In genomic region chr21:42000908-42001307, GRCh38 we compare ENCODE assay signal across 3 cellular contexts.
TF ChIP-seq lines count a peak whose summit lies in the region.

No MANE protein-coding gene starts in this region.

TF ChIP-seq in HEK293, 187 proteins besides CTCF, POLR2A, EP300 and RAD21:
- TF ChIP-seq ZXDB (tag by site-specific recombination; IDR thresholded peaks at IDR 0.05) (0 out of 2 replicates have a peak, but pooled peaks have one; percentile 12), ZNF366 (tag by site-specific recombination; conservative IDR thresholded peaks at IDR 0.05) (no peak), ZNF701 (tag by site-specific recombination; IDR thresholded peaks at IDR 0.05) (no peak), ZNF677 (tag by site-specific recombination; IDR thresholded peaks at IDR 0.05) (0 out of 2 replicates have a peak, but pooled peaks have one; percentile 12)
- TF ChIP-seq, protein P1, sequence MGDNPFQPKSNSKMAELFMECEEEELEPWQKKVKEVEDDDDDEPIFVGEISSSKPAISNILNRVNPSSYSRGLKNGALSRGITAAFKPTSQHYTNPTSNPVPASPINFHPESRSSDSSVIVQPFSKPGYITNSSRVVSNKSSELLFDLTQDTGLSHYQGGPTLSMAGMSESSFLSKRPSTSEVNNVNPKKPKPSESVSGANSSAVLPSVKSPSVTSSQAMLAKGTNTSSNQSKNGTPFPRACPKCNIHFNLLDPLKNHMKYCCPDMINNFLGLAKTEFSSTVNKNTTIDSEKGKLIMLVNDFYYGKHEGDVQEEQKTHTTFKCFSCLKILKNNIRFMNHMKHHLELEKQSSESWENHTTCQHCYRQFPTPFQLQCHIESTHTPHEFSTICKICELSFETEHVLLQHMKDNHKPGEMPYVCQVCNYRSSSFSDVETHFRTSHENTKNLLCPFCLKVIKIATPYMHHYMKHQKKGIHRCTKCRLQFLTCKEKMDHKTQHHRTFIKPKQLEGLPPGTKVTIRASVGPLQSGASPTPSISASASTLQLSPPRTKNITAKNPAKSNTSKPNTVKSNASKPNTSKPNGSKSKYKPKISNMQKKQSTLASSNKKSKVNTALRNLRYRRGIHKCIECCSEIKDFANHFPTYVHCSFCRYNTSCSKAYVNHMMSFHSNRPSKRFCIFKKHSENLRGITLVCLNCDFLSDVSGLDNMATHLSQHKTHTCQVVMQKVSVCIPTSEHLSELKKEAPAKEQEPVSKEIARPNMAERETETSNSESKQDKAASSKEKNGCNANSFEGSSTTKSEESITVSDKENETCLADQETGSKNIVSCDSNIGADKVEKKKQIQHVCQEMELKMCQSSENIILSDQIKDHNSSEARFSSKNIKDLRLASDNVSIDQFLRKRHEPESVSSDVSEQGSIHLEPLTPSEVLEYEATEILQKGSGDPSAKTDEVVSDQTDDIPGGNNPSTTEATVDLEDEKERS (tag by site-specific recombination; IDR thresholded peaks at IDR 0.05): 0 out of 2 replicates have a peak, but pooled peaks have one; percentile 12
TF ChIP-seq in HEK293: peak in this region for 3.

TF ChIP-seq in IMR-90, 13 proteins besides CTCF, POLR2A, EP300 and RAD21:
- TF ChIP-seq FOS (IDR thresholded peaks at IDR 0.05; ENCODE audit: low read depth, low read length) (no peak), CEBPB (IDR thresholded peaks at IDR 0.05; ENCODE audit: low read depth, low read length) (no peak), NFE2L2 (IDR thresholded peaks at IDR 0.05; ENCODE audit: low read depth, low read length) (no peak), MAZ (IDR thresholded peaks at IDR 0.05; ENCODE audit: borderline replicate concordance, low read depth, low read length) (no peak), MAFK (IDR thresholded peaks at IDR 0.05; ENCODE audit: low read depth, low read length) (no peak), RFX5 (IDR thresholded peaks at IDR 0.05; ENCODE audit: low read depth, low read length) (no peak), CHD1 (IDR thresholded peaks at IDR 0.05; ENCODE audit: low read depth, low read length) (no peak), SMC3 (IDR thresholded peaks at IDR 0.05; ENCODE audit: low read depth, low read length) (no peak), RCOR1 (IDR thresholded peaks at IDR 0.05; ENCODE audit: insufficient replicate concordance, low read length) (no peak), MXI1 (IDR thresholded peaks at IDR 0.05; ENCODE audit: borderline replicate concordance, low read depth, low read length) (no peak), BHLHE40 (IDR thresholded peaks at IDR 0.05; ENCODE audit: low read depth, low read length) (no peak)
- TF ChIP-seq, protein P2, sequence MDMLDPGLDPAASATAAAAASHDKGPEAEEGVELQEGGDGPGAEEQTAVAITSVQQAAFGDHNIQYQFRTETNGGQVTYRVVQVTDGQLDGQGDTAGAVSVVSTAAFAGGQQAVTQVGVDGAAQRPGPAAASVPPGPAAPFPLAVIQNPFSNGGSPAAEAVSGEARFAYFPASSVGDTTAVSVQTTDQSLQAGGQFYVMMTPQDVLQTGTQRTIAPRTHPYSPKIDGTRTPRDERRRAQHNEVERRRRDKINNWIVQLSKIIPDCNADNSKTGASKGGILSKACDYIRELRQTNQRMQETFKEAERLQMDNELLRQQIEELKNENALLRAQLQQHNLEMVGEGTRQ (IDR thresholded peaks at IDR 0.05; ENCODE audit: low read depth, low read length): no peak
- TF ChIP-seq, protein P3, sequence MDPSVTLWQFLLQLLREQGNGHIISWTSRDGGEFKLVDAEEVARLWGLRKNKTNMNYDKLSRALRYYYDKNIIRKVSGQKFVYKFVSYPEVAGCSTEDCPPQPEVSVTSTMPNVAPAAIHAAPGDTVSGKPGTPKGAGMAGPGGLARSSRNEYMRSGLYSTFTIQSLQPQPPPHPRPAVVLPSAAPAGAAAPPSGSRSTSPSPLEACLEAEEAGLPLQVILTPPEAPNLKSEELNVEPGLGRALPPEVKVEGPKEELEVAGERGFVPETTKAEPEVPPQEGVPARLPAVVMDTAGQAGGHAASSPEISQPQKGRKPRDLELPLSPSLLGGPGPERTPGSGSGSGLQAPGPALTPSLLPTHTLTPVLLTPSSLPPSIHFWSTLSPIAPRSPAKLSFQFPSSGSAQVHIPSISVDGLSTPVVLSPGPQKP (IDR thresholded peaks at IDR 0.05; ENCODE audit: borderline replicate concordance, low read depth, low read length): no peak
TF ChIP-seq in IMR-90: peak in this region for 0.

TF ChIP-seq in K562, 482 proteins besides CTCF, POLR2A, EP300 and RAD21 (continues in another document):
- TF ChIP-seq FOXM1 (IDR thresholded peaks at IDR 0.05; ENCODE audit: low read depth) (no peak), FOXM1 (CRISPR knock-in tag; IDR thresholded peaks at IDR 0.05; ENCODE audit: low read depth) (no peak), MECOM (CRISPR knock-in tag; IDR thresholded peaks at IDR 0.05) (no peak), EGR1 (conservative IDR thresholded peaks at IDR 0.05) (no peak), CHAMP1 (IDR thresholded peaks at IDR 0.05) (no peak), SMARCA5 (IDR thresholded peaks at IDR 0.05) (0 out of 2 replicates have a peak, but pooled peaks have one; percentile 44), HDAC2 (IDR thresholded peaks at IDR 0.05) (peak; percentile 47; the same call in 1 of the 2 replicates), NR1H2 (CRISPR knock-in tag; IDR thresholded peaks at IDR 0.05) (no peak), FOXJ2 (tag; IDR thresholded peaks at IDR 0.05) (no peak), HIVEP1 (CRISPR knock-in tag; IDR thresholded peaks at IDR 0.05) (no peak), TAL1 (IDR thresholded peaks at IDR 0.05) (no peak), ZBTB34 (CRISPR knock-in tag; IDR thresholded peaks at IDR 0.05) (no peak), SMAD3 (CRISPR knock-in tag; conservative IDR thresholded peaks at IDR 0.05) (no peak), ADNP (tag; IDR thresholded peaks at IDR 0.05) (peak; percentile 79; the same call in 1 of the 2 replicates), E2F1 (CRISPR knock-in tag; IDR thresholded peaks at IDR 0.05) (no peak), RERE (CRISPR knock-in tag; IDR thresholded peaks at IDR 0.05; ENCODE audit: borderline replicate concordance) (no peak), MCM2 (IDR thresholded peaks at IDR 0.05; ENCODE audit: low read depth) (no peak), TCF3 (CRISPR knock-in tag; IDR thresholded peaks at IDR 0.05) (no peak), YBX1 (IDR thresholded peaks at IDR 0.05) (no peak), NCOA1 (IDR thresholded peaks at IDR 0.05; ENCODE audit: low read depth) (no peak), CREM (IDR thresholded peaks at IDR 0.05; ENCODE audit: low read depth) (no peak)
- TF ChIP-seq, protein P4, sequence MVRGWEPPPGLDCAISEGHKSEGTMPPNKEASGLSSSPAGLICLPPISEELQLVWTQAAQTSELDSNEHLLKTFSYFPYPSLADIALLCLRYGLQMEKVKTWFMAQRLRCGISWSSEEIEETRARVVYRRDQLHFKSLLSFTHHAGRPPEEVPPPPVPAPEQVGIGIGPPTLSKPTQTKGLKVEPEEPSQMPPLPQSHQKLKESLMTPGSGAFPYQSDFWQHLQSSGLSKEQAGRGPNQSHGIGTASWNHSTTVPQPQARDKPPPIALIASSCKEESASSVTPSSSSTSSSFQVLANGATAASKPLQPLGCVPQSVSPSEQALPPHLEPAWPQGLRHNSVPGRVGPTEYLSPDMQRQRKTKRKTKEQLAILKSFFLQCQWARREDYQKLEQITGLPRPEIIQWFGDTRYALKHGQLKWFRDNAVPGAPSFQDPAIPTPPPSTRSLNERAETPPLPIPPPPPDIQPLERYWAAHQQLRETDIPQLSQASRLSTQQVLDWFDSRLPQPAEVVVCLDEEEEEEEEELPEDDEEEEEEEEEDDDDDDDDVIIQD (CRISPR knock-in tag; IDR thresholded peaks at IDR 0.05): no peak
- TF ChIP-seq, protein P5, sequence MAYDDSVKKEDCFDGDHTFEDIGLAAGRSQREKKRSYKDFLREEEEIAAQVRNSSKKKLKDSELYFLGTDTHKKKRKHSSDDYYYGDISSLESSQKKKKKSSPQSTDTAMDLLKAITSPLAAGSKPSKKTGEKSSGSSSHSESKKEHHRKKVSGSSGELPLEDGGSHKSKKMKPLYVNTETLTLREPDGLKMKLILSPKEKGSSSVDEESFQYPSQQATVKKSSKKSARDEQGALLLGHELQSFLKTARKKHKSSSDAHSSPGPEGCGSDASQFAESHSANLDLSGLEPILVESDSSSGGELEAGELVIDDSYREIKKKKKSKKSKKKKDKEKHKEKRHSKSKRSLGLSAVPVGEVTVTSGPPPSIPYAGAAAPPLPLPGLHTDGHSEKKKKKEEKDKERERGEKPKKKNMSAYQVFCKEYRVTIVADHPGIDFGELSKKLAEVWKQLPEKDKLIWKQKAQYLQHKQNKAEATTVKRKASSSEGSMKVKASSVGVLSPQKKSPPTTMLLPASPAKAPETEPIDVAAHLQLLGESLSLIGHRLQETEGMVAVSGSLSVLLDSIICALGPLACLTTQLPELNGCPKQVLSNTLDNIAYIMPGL (CRISPR knock-in tag; IDR thresholded peaks at IDR 0.05): no peak
- TF ChIP-seq, protein P6, sequence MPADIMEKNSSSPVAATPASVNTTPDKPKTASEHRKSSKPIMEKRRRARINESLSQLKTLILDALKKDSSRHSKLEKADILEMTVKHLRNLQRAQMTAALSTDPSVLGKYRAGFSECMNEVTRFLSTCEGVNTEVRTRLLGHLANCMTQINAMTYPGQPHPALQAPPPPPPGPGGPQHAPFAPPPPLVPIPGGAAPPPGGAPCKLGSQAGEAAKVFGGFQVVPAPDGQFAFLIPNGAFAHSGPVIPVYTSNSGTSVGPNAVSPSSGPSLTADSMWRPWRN (IDR thresholded peaks at IDR 0.05; ENCODE audit: low read depth): no peak
- TF ChIP-seq, protein P7, sequence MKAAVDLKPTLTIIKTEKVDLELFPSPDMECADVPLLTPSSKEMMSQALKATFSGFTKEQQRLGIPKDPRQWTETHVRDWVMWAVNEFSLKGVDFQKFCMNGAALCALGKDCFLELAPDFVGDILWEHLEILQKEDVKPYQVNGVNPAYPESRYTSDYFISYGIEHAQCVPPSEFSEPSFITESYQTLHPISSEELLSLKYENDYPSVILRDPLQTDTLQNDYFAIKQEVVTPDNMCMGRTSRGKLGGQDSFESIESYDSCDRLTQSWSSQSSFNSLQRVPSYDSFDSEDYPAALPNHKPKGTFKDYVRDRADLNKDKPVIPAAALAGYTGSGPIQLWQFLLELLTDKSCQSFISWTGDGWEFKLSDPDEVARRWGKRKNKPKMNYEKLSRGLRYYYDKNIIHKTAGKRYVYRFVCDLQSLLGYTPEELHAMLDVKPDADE (conservative IDR thresholded peaks at IDR 0.05; ENCODE audit: control insufficient read depth, low read depth, low read length): no peak
